14 cellular contexts compared by ENCODE assay signal in genomic region chr2:54975175-54975574, GRCh38.
"Had no signal": no experiment of that assay in that cellular context is flagged by ENCODE, and none has a peak within 500 bp of the region (broad histone marks: within the 10 kb centered on the region; RNA-seq: fewer than 3 reads in every experiment).

No MANE protein-coding gene starts in this region.

- H3K9me3 ChIP-seq: upper lobe of left lung had no signal

- H3K4me3 ChIP-seq: upper lobe of left lung had no signal

- H3K27me3 ChIP-seq: upper lobe of left lung had no signal

- DNase-seq: activated CD4-positive, alpha-beta T cell treated with anti-CD3 and anti-CD28 coated beads, Interleukin-2, amount 50 U/mL, for 48 hours; activated gamma-delta T cell treated with Interleukin-2 at 50 U/mL for 16 hours; activated naive CD8-positive, alpha-beta T cell treated with anti-CD3 and anti-CD28 coated beads for 36 hours; activated T-cell treated with anti-CD3 and anti-CD28 coated beads, Interleukin-2, amount 50 U/mL, for 48 hours; anterior cingulate cortex; cortex of kidney; effector memory CD4-positive, alpha-beta T cell; left ventricle myocardium superior; posterior cingulate gyrus; right cardiac atrium; stimulated activated CD4-positive, alpha-beta T cell treated with anti-CD3 and anti-CD28 coated beads, Interleukin-12 subunit alpha, Interleukin-12 subunit beta, amount 100 ng/mL, for 4 hours; stimulated activated naive CD4-positive, alpha-beta T cell; T-helper 2 cell; upper lobe of left lung had no signal

- H3K27me3 Mint-ChIP-seq: activated naive CD8-positive, alpha-beta T cell treated with anti-CD3 and anti-CD28 coated beads for 36 hours had no signal

- H3K27ac ChIP-seq: upper lobe of left lung had no signal

- H3K27ac Mint-ChIP-seq: activated naive CD8-positive, alpha-beta T cell treated with anti-CD3 and anti-CD28 coated beads for 36 hours had no signal

- H3K4me3 Mint-ChIP-seq: activated naive CD8-positive, alpha-beta T cell treated with anti-CD3 and anti-CD28 coated beads for 36 hours had no signal

- H3K9me3 Mint-ChIP-seq: activated naive CD8-positive, alpha-beta T cell treated with anti-CD3 and anti-CD28 coated beads for 36 hours had no signal
